Comparison of ENCODE assay signal across 11 cellular contexts in genomic region chr3:152282813-152283212, GRCh38. TPM values are rescaled to one million over a fixed set of nuclear protein-coding genes. Genes with fewer than 3 reads are reported as not detected.
DNase-seq lines count a peak whose midpoint lies in the region; ATAC-seq and TF ChIP-seq lines count a peak whose summit lies in the region.
"Had no signal": no experiment of that assay in that cellular context is flagged by ENCODE, and none has a peak within 500 bp of the region (broad histone marks: within the 10 kb centered on the region; RNA-seq: fewer than 3 reads in every experiment).

No MANE protein-coding gene starts in this region.

- H2BK120ac ChIP-seq in H9 (ENCODE audit: low read depth, low read length, poor library complexity, severe bottlenecking), result no peak overlapping the region

- H3K18ac ChIP-seq in H9 (ENCODE audit: insufficient read length, low read depth, low read length), result no peak overlapping the region

- no peak overlapping the region for H2BK20ac ChIP-seq in H9 (ENCODE audit: low read depth, low read length, poor library complexity, severe bottlenecking)

- no peak overlapping the region for H3K56ac ChIP-seq in H9 (ENCODE audit: insufficient read length, low read depth, low read length)

- H2BK5ac ChIP-seq in H9 (ENCODE audit: insufficient read length, low read length), result no peak overlapping the region

- H3T11ph ChIP-seq in H9 (ENCODE audit: low read length), result no peak overlapping the region

- no peaks in the 10 kb centered on the region for H4K20me1 ChIP-seq in H9 (ENCODE audit: control insufficient read depth, insufficient read depth, insufficient read length)

- H3K4me1 ChIP-seq in H9 (ENCODE audit: insufficient read depth, low read length) (peaks cover 2% of the 10 kb centered on the region; the same call in 1 of the 2 replicates), cardiac muscle cell (ENCODE audit: low read depth) (peaks cover 62% of the 10 kb centered on the region)

- H4K91ac ChIP-seq in H9 (ENCODE audit: insufficient read length, low read depth, low read length), result no peak overlapping the region

- H3K79me1 ChIP-seq in H9 (ENCODE audit: insufficient read depth, low read depth, low read length, poor library complexity, severe bottlenecking), result no peaks in the 10 kb centered on the region

- H3K27ac ChIP-seq in H9 (ENCODE audit: insufficient read length, low read depth, low read length) (no peak overlapping the region), cardiac muscle cell (peak overlapping the region; percentile 58)
- H3K27ac ChIP-seq: ovary had no signal

- DNase-seq in H9 (no peak), WTC11 (ENCODE audit: low spot score) (no peak), cardiac muscle cell (ENCODE audit: low read depth in 1 of 2, low spot score in 1 of 2) (peak in 1 of 2 donors; percentile 55), HT-29 (ENCODE audit: low spot score) (no peak), NCI-H1417 (lab: John Stamatoyannopoulos, UW) (no peak)
- no peak for DNase-seq in stimulated activated effector memory CD8-positive, alpha-beta T cell treated with anti-CD3 and anti-CD28 coated beads, Interleukin-12 subunit alpha, Interleukin-12 subunit beta, amount 100 ng/mL, for 72 hours (ENCODE audit: low spot score in 2 of 2)
- DNase-seq: activated naive CD4-positive, alpha-beta T cell treated with Interleukin-2 at 50 U/mL for 16 hours; NCI-H1092; ovary had no signal

- H3K23ac ChIP-seq in H9 (ENCODE audit: insufficient read length, low read depth, low read length), result no peak overlapping the region

- H3K4me3 ChIP-seq in cardiac muscle cell, result no peak overlapping the region
- H3K4me3 ChIP-seq: HAP-1, ovary had no signal

- no peaks in the 10 kb centered on the region for H3K27me3 ChIP-seq in H9 (ENCODE audit: insufficient read depth, low read length)
- H3K27me3 ChIP-seq in cardiac muscle cell, result no peaks in the 10 kb centered on the region
- H3K27me3 ChIP-seq: ovary had no signal

- no peak overlapping the region for H2BK15ac ChIP-seq in H9 (ENCODE audit: low read depth, low read length)

- H2AK5ac ChIP-seq in H9 (ENCODE audit: insufficient read length, low read length), result no peak overlapping the region

- no peak overlapping the region for H2AFZ ChIP-seq in H9 (ENCODE audit: low read length)

- H4K8ac ChIP-seq in H9 (replicated peaks; ENCODE audit: insufficient read length, low read depth, low read length), result no peak overlapping the region

- H3K4me1 Mint-ChIP-seq in H9 (peaks cover 24 to 33% of the 10 kb centered on the region in 2 experiments), WTC11 (peaks cover 36% of the 10 kb centered on the region)
- H3K4me1 Mint-ChIP-seq in stimulated activated effector memory CD8-positive, alpha-beta T cell treated with anti-CD3 and anti-CD28 coated beads, Interleukin-12 subunit alpha, Interleukin-12 subunit beta, amount 100 ng/mL, for 72 hours, result peaks cover 72% of the 10 kb centered on the region

- H3K14ac ChIP-seq in H9 (ENCODE audit: insufficient read depth, low read length), result no peak overlapping the region

- H3K27me3 Mint-ChIP-seq in H9 (ENCODE audit: low read depth) (no peaks in the 10 kb centered on the region), WTC11 (ENCODE audit: low read depth) (no peaks in the 10 kb centered on the region)

- no peak overlapping the region for H3K9ac ChIP-seq in H9 (ENCODE audit: extremely low read depth, insufficient read length, low read length)

- POLR2A ChIA-PET in WTC11 (lab: Charles Lee), result no interaction called here

- TF ChIP-seq CTCF in H9 (conservative IDR thresholded peaks at IDR 0.05) (no peak), WTC11 (IDR thresholded peaks at IDR 0.05) (no peak), cardiac muscle cell (IDR thresholded peaks at IDR 0.05; ENCODE audit: low read depth, low read length) (no peak)

- H3K27ac Mint-ChIP-seq in H9, result peak overlapping the region; percentile 21 to 63 (median 23); a peak in 3 of 7 replicates
- H3K27ac Mint-ChIP-seq in WTC11, result peak overlapping the region; percentile 46; the same call in 1 of the 2 replicates
- peak overlapping the region; percentile 53 for H3K27ac Mint-ChIP-seq in stimulated activated effector memory CD8-positive, alpha-beta T cell treated with anti-CD3 and anti-CD28 coated beads, Interleukin-12 subunit alpha, Interleukin-12 subunit beta, amount 100 ng/mL, for 72 hours

- H4K5ac ChIP-seq in H9 (ENCODE audit: insufficient read length, low read depth, low read length), result no peak overlapping the region

- H3K4ac ChIP-seq in H9 (ENCODE audit: low read depth, low read length), result no peak overlapping the region

- no peak for ATAC-seq in WTC11
- ATAC-seq in stimulated activated effector memory CD8-positive, alpha-beta T cell treated with anti-CD3 and anti-CD28 coated beads, Interleukin-12 subunit alpha, Interleukin-12 subunit beta, amount 100 ng/mL, for 72 hours, result no peak
- no peak for ATAC-seq in HG02938 (IDR thresholded peaks at IDR 0.05; ENCODE audit: unreplicated experiment)

- H3K23me2 ChIP-seq in H9 (ENCODE audit: insufficient read length, low read depth, low read length, poor library complexity, severe bottlenecking), result no peaks in the 10 kb centered on the region

- WGBS in H9 (ENCODE audit: extremely low coverage, insufficient read length, low lambda C conversion rate), result no CpG with 5 or more reads among the region's 1 CpG

- H3K4me3 Mint-ChIP-seq in H9 (no peak overlapping the region), WTC11 (no peak overlapping the region)
- peak overlapping the region; percentile 61 for H3K4me3 Mint-ChIP-seq in stimulated activated effector memory CD8-positive, alpha-beta T cell treated with anti-CD3 and anti-CD28 coated beads, Interleukin-12 subunit alpha, Interleukin-12 subunit beta, amount 100 ng/mL, for 72 hours

- no peak overlapping the region for H3K4me2 ChIP-seq in H9 (ENCODE audit: insufficient read depth, insufficient read length, low read length)

- H3K9me3 Mint-ChIP-seq in H9 (no peaks in the 10 kb centered on the region), WTC11 (no peaks in the 10 kb centered on the region)
- no peaks in the 10 kb centered on the region for H3K9me3 Mint-ChIP-seq in stimulated activated effector memory CD8-positive, alpha-beta T cell treated with anti-CD3 and anti-CD28 coated beads, Interleukin-12 subunit alpha, Interleukin-12 subunit beta, amount 100 ng/mL, for 72 hours

- H2BK12ac ChIP-seq in H9 (ENCODE audit: insufficient read length, low read depth, low read length), result no peak overlapping the region

- no peaks in the 10 kb centered on the region for H3K36me3 ChIP-seq in cardiac muscle cell
- H3K36me3 ChIP-seq: HAP-1, ovary had no signal

- H3K9me3 ChIP-seq in H9 (ENCODE audit: control insufficient read depth, low read depth, low read length) (no peaks in the 10 kb centered on the region), cardiac muscle cell (ENCODE audit: low read depth) (no peaks in the 10 kb centered on the region)
- H3K9me3 ChIP-seq: HAP-1, ovary had no signal

- CTCF ChIA-PET in WTC11 (lab: Charles Lee), result no interaction called here

- H3K36me3 Mint-ChIP-seq in H9 (ENCODE audit: insufficient read depth in 1 of 3, low read depth in 3 of 3), result no peaks in the 10 kb centered on the region
- no peaks in the 10 kb centered on the region for H3K36me3 Mint-ChIP-seq in WTC11
- H3K36me3 Mint-ChIP-seq in stimulated activated effector memory CD8-positive, alpha-beta T cell treated with anti-CD3 and anti-CD28 coated beads, Interleukin-12 subunit alpha, Interleukin-12 subunit beta, amount 100 ng/mL, for 72 hours, result peaks cover 17% of the 10 kb centered on the region

- H3K79me2 ChIP-seq in H9 (ENCODE audit: insufficient read depth, low read length), result peaks cover 4% of the 10 kb centered on the region; the same call in 1 of the 2 replicates

TF ChIP-seq in WTC11, 78 proteins besides CTCF, POLR2A, EP300 and RAD21:
- no peak for TF ChIP-seq ZNF425 (CRISPR knock-in tag; conservative IDR thresholded peaks at IDR 0.05)

RNA-seq across cellular contexts. Expression of gene MBNL1, which starts 14.1 kb away (rescaled TPM):
- total RNA-seq in H9 (2021) (14.9 and 15.2 TPM in 2 replicates), WTC11 (2021) (16.0 to 20.4 TPM (median 17.8 TPM) in 3 replicates), cardiac muscle cell (72.7 and 75.1 TPM in 2 replicates)
- polyA plus RNA-seq in cardiac muscle cell, result 18.1 and 21.2 TPM in 2 replicates
- total RNA-seq in HT-29 (2014; rRNA removed; shearing (Covaris generic)), result 144 and 163 TPM in 2 replicates
